ENCODE assay signal across 13 cellular contexts in the genomic region with DNA sequence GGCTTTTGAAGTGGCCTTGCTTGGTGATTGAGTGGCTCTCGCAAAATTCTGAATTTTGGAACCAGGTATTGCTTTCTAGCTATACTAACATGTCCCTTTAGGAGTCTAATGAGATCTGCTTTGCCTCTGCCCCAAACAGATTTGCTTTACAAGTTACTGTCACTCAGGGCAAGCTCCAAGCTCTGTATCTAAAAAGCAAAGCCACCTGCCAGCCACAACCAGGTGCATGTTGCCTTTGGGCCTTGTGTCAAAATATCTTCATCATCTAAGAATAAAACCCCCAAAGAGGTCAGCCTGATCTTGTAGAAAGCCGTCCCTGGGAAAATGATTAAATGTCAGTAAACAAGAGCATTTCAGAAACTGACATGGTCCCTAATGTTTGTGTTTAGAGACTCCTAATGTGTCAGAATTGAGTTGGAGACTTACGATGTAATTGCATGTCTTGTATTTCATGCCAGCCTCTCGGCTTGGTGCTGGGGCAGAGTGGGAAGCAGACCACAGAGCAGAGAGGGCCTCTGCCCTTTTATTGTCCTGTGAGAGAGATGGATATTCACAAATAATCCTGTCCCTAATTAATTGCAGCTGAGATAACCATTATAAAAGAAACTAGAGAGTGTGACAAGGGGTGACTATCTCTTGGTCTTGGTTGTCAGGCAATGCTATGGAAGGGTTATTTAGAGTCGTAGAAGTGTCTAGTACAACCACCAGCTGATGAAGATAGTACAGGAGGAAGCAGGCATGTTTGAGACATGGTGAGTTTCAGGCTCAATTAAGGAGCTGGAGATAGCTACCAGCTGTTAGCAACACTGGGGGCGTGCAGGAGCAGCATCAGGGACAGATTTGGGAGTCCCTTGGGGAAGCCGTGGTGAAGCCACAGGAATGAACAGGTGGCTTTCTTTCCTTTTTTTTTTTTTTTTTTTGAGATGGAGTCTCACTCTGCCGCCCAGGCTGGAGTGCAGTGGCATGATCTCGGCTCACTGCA.
A peak's percentile ranks its signal among the peaks of the same experiment; 100 is the strongest.
DNase-seq lines count a peak whose midpoint lies in the region; ATAC-seq and TF ChIP-seq lines count a peak whose summit lies in the region.
"Had no signal": no experiment of that assay in that cellular context is flagged by ENCODE, and none has a peak within 500 bp of the region (broad histone marks: within the 10 kb centered on the region; RNA-seq: fewer than 3 reads in every experiment).

No MANE protein-coding gene starts in this region.

- peaks cover 20% of the 10 kb centered on the region for H3K36me3 Mint-ChIP-seq in activated naive CD4-positive, alpha-beta T cell treated with anti-CD3 and anti-CD28 coated beads, Interleukin-2, amount 10 ng/mL, durations not matched to agents 7 days and 5 days
- H3K36me3 Mint-ChIP-seq in activated CD8-positive, alpha-beta T cell treated with anti-CD3 and anti-CD28 coated beads for 36 hours (ENCODE audit: low read depth): peaks cover 11% of the 10 kb centered on the region
- H3K36me3 Mint-ChIP-seq in stimulated activated naive B cell treated with anti-CD40 and anti-IgM and Interleukin-4, amounts not matched to agents 10 μg/mL and 1 μg/mL and 100 μg/mL, for 72 hours: peaks cover 0 to 4% of the 10 kb centered on the region in 2 donors

- peaks cover 71% of the 10 kb centered on the region for H3K4me1 Mint-ChIP-seq in activated naive CD4-positive, alpha-beta T cell treated with anti-CD3 and anti-CD28 coated beads, Interleukin-2, amount 10 ng/mL, durations not matched to agents 7 days and 5 days
- H3K4me1 Mint-ChIP-seq in activated CD8-positive, alpha-beta T cell treated with anti-CD3 and anti-CD28 coated beads for 36 hours (ENCODE audit: low read depth): peaks cover 74% of the 10 kb centered on the region
- peaks cover 12 to 24% of the 10 kb centered on the region in 2 donors for H3K4me1 Mint-ChIP-seq in stimulated activated naive B cell treated with anti-CD40 and anti-IgM and Interleukin-4, amounts not matched to agents 10 μg/mL and 1 μg/mL and 100 μg/mL, for 72 hours

- H3K4me3 ChIP-seq in KMS-11 (IDR thresholded peaks at IDR 0.05; ENCODE audit: insufficient read depth, low read depth, low read length): no peak overlapping the region
- H3K4me3 ChIP-seq in prostate gland: no peak overlapping the region
- H3K4me3 ChIP-seq: lung, sigmoid colon had no signal

- WGBS in prostate gland: 83% methylated on average over 9 of the region's 9 CpGs

- H3K27ac ChIP-seq in KMS-11 (peak overlapping the region; percentile 1; the same call in 1 of the 2 replicates), prostate gland (no peak overlapping the region)
- H3K27ac ChIP-seq: sigmoid colon had no signal

- H3K27me3 ChIP-seq in KMS-11 (ENCODE audit: insufficient read depth, low read depth) (no peaks in the 10 kb centered on the region), prostate gland (replicated peaks; ENCODE audit: insufficient read depth) (no peaks in the 10 kb centered on the region)
- H3K27me3 ChIP-seq: brain microvascular endothelial cell, sigmoid colon had no signal

- POLR2A ChIA-PET in activated CD8-positive, alpha-beta T cell treated with anti-CD3 and anti-CD28 coated beads for 36 hours (lab: Charles Lee): interaction anchor here (1.0 to 3.8 kb wide), 7 partner anchors 11 to 90 kb away, joined by 3 to 21 read pairs (median 3); no protein-coding TSS in a partner anchor

- intact Hi-C loops in activated CD8-positive, alpha-beta T cell treated with anti-CD3 and anti-CD28 coated beads for 36 hours (cut with micrococcal nuclease): no loop called here
- intact Hi-C loops in prostate gland (cut with DNase I): no loop called here

- TF ChIP-seq POLR2A in prostate gland (IDR thresholded peaks at IDR 0.05): no peak

- H3K27me3 Mint-ChIP-seq in activated naive CD4-positive, alpha-beta T cell treated with anti-CD3 and anti-CD28 coated beads, Interleukin-2, amount 10 ng/mL, durations not matched to agents 7 days and 5 days: no peaks in the 10 kb centered on the region
- H3K27me3 Mint-ChIP-seq in activated CD8-positive, alpha-beta T cell treated with anti-CD3 and anti-CD28 coated beads for 36 hours: no peaks in the 10 kb centered on the region
- no peaks in the 10 kb centered on the region for H3K27me3 Mint-ChIP-seq in stimulated activated naive B cell treated with anti-CD40 and anti-IgM and Interleukin-4, amounts not matched to agents 10 μg/mL and 1 μg/mL and 100 μg/mL, for 72 hours

- peaks cover 19% of the 10 kb centered on the region for H3K4me1 ChIP-seq in KMS-11 (ENCODE audit: low read depth, poor library complexity, severe bottlenecking)
- no peaks in the 10 kb centered on the region for H3K4me1 ChIP-seq in prostate gland (replicated peaks)
- H3K4me1 ChIP-seq: sigmoid colon had no signal

- ATAC-seq in activated CD8-positive, alpha-beta T cell treated with anti-CD3 and anti-CD28 coated beads for 36 hours: peak; percentile 8
- peak; percentile 64 to 73 for ATAC-seq in stimulated activated naive B cell treated with anti-CD40 and anti-IgM and Interleukin-4, amounts not matched to agents 10 μg/mL and 1 μg/mL and 100 μg/mL, for 72 hours (replicated peaks)

- H4K20me1 ChIP-seq in KMS-11 (ENCODE audit: insufficient read depth): no peaks in the 10 kb centered on the region

- no peak for DNase-seq in activated naive CD4-positive, alpha-beta T cell treated with anti-CD3 and anti-CD28 coated beads, Interleukin-2, amount 10 ng/mL, durations not matched to agents 7 days and 5 days
- no peak for DNase-seq in activated naive CD4-positive, alpha-beta T cell treated with anti-CD3 and anti-CD28 coated beads, Interleukin-2, amount 50 U/mL, for 16 hours
- DNase-seq in activated CD8-positive, alpha-beta T cell treated with anti-CD3 and anti-CD28 coated beads for 36 hours: no peak
- peak; percentile 9 for DNase-seq in stimulated activated naive B cell treated with anti-CD40 and anti-IgM and Interleukin-4, amounts not matched to agents 10 μg/mL and 1 μg/mL and 100 μg/mL, for 72 hours
- DNase-seq in amniotic stem cell (lab: John Stamatoyannopoulos, UW) (no peak), COLO829 (ENCODE audit: low spot score) (no peak), prostate gland (ENCODE audit: low spot score) (no peak)
- DNase-seq: activated CD4-positive, alpha-beta T cell treated with anti-CD3 and anti-CD28 coated beads for 1 hour; brain microvascular endothelial cell; Calu3; sigmoid colon had no signal

- TF ChIP-seq CTCF in KMS-11 (conservative IDR thresholded peaks at IDR 0.05; ENCODE audit: low read depth, low read length) (no peak), prostate gland (IDR thresholded peaks at IDR 0.05) (no peak)
- no peak for TF ChIP-seq CTCF in activated CD8-positive, alpha-beta T cell treated with anti-CD3 and anti-CD28 coated beads for 36 hours (IDR thresholded peaks at IDR 0.05)

- no peak overlapping the region for H3K4me2 ChIP-seq in KMS-11

- no peak overlapping the region for H3K4me3 Mint-ChIP-seq in activated naive CD4-positive, alpha-beta T cell treated with anti-CD3 and anti-CD28 coated beads, Interleukin-2, amount 10 ng/mL, durations not matched to agents 7 days and 5 days
- H3K4me3 Mint-ChIP-seq in activated CD8-positive, alpha-beta T cell treated with anti-CD3 and anti-CD28 coated beads for 36 hours: peak overlapping the region; percentile 28
- H3K4me3 Mint-ChIP-seq in stimulated activated naive B cell treated with anti-CD40 and anti-IgM and Interleukin-4, amounts not matched to agents 10 μg/mL and 1 μg/mL and 100 μg/mL, for 72 hours: no peak overlapping the region

- no peak overlapping the region for H2AFZ ChIP-seq in KMS-11 (ENCODE audit: low read depth)

- peaks cover 4% of the 10 kb centered on the region for H3K9me3 Mint-ChIP-seq in activated naive CD4-positive, alpha-beta T cell treated with anti-CD3 and anti-CD28 coated beads, Interleukin-2, amount 10 ng/mL, durations not matched to agents 7 days and 5 days
- H3K9me3 Mint-ChIP-seq in activated CD8-positive, alpha-beta T cell treated with anti-CD3 and anti-CD28 coated beads for 36 hours: peaks cover 2% of the 10 kb centered on the region
- H3K9me3 Mint-ChIP-seq in stimulated activated naive B cell treated with anti-CD40 and anti-IgM and Interleukin-4, amounts not matched to agents 10 μg/mL and 1 μg/mL and 100 μg/mL, for 72 hours: peaks cover 0 to 3% of the 10 kb centered on the region in 2 donors

- no peak overlapping the region for H3K9ac ChIP-seq in KMS-11

- peak overlapping the region; percentile 70 for H3K27ac Mint-ChIP-seq in activated naive CD4-positive, alpha-beta T cell treated with anti-CD3 and anti-CD28 coated beads, Interleukin-2, amount 10 ng/mL, durations not matched to agents 7 days and 5 days
- H3K27ac Mint-ChIP-seq in activated CD8-positive, alpha-beta T cell treated with anti-CD3 and anti-CD28 coated beads for 36 hours: peak overlapping the region; percentile 94
- H3K27ac Mint-ChIP-seq in stimulated activated naive B cell treated with anti-CD40 and anti-IgM and Interleukin-4, amounts not matched to agents 10 μg/mL and 1 μg/mL and 100 μg/mL, for 72 hours: peak overlapping the region; percentile 68

- peaks cover 21% of the 10 kb centered on the region; the same call in 1 of the 2 replicates for H3K79me2 ChIP-seq in KMS-11 (ENCODE audit: insufficient read depth, low read depth)

- H3K9me3 ChIP-seq in prostate gland: no peaks in the 10 kb centered on the region
- H3K9me3 ChIP-seq: sigmoid colon had no signal

- CTCF ChIA-PET in activated naive CD4-positive, alpha-beta T cell treated with anti-CD3 and anti-CD28 coated beads, Interleukin-2, amount 10 ng/mL, durations not matched to agents 7 days and 5 days (lab: Charles Lee): interaction anchor here (1.2 kb wide), 1 partner anchor 82 kb away, joined by 4 read pairs; no protein-coding TSS in a partner anchor
- CTCF ChIA-PET in activated CD8-positive, alpha-beta T cell treated with anti-CD3 and anti-CD28 coated beads for 36 hours (lab: Charles Lee): interaction anchor here (0.6 to 3.8 kb wide), 7 partner anchors 26 to 93 kb away, joined by 3 to 33 read pairs (median 6); no protein-coding TSS in a partner anchor

- H3K36me3 ChIP-seq in KMS-11 (ENCODE audit: insufficient read depth) (no peaks in the 10 kb centered on the region), prostate gland (no peaks in the 10 kb centered on the region)
- H3K36me3 ChIP-seq: brain microvascular endothelial cell, sigmoid colon had no signal
